16 cellular contexts compared by ENCODE assay signal in genomic region chr5:2110137-2110933, GRCh38.
DNase-seq lines count a peak whose midpoint lies in the region; ATAC-seq and TF ChIP-seq lines count a peak whose summit lies in the region.
"Had no signal": no experiment of that assay in that cellular context is flagged by ENCODE, and none has a peak within 500 bp of the region (broad histone marks: within the 10 kb centered on the region; RNA-seq: fewer than 3 reads in every experiment).

No MANE protein-coding gene starts in this region.

- no peaks in the 10 kb centered on the region for H4K20me1 ChIP-seq in GM23338 (replicated peaks; ENCODE audit: insufficient read depth)

- POLR2A ChIA-PET in HEK293T (lab: Yijun Ruan, JAX) = no interaction called here

- no peaks in the 10 kb centered on the region for H3K79me2 ChIP-seq in GM23338 (replicated peaks; ENCODE audit: insufficient read depth)

- H3K36me3 Mint-ChIP-seq in GM23338 (ENCODE audit: low read depth) (peaks cover 3% of the 10 kb centered on the region; the same call in 1 of the 3 replicates), endothelial cell (ENCODE audit: low read depth, unreplicated experiment) (no peaks in the 10 kb centered on the region)
- H3K36me3 Mint-ChIP-seq in stimulated activated memory B cell treated with anti-CD40 and anti-IgM and Interleukin-4, amounts not matched to agents 10 μg/mL and 1 μg/mL and 100 μg/mL, for 72 hours = no peaks in the 10 kb centered on the region

- H3K27ac Mint-ChIP-seq in GM23338 = no peak overlapping the region
- no peak overlapping the region for H3K27ac Mint-ChIP-seq in endothelial cell (ENCODE audit: unreplicated experiment)
- no peak overlapping the region for H3K27ac Mint-ChIP-seq in stimulated activated memory B cell treated with anti-CD40 and anti-IgM and Interleukin-4, amounts not matched to agents 10 μg/mL and 1 μg/mL and 100 μg/mL, for 72 hours

- 0 out of 3 replicates have a peak, but pooled peaks cover 3% of the 10 kb centered on the region for H3K4me1 Mint-ChIP-seq in GM23338
- no peaks in the 10 kb centered on the region for H3K4me1 Mint-ChIP-seq in endothelial cell (ENCODE audit: unreplicated experiment)
- H3K4me1 Mint-ChIP-seq in stimulated activated memory B cell treated with anti-CD40 and anti-IgM and Interleukin-4, amounts not matched to agents 10 μg/mL and 1 μg/mL and 100 μg/mL, for 72 hours = no peaks in the 10 kb centered on the region

- CTCF ChIA-PET in HEK293T (lab: Yijun Ruan, JAX) = no interaction called here

- no peaks in the 10 kb centered on the region for H3K27me3 ChIP-seq in GM23338 (ENCODE audit: insufficient read depth)
- H3K27me3 ChIP-seq: Peyer's patch, SJSA1 had no signal

- H3F3A ChIP-seq in GM23338 (replicated peaks; ENCODE audit: low read depth) = no peaks in the 10 kb centered on the region

- H3K27ac ChIP-seq in GM23338 (ENCODE audit: low read depth) = no peak overlapping the region
- H3K27ac ChIP-seq: C4-2B, Peyer's patch, SJSA1 had no signal

- no peak for DNase-seq in GM23338 (ENCODE audit: low spot score)
- peak; percentile 38 for DNase-seq in NAMALWA (ENCODE audit: low spot score)
- no peak for DNase-seq in endothelial cell (ENCODE audit: low spot score)
- DNase-seq in HEK293T (ENCODE audit: extremely low spot score) = no peak
- no peak for DNase-seq in occipital lobe (lab: John Stamatoyannopoulos, UW)
- DNase-seq: GDM1, KBM-7, NCI-H1105 treated with DMSO at 0.1 percent for 48 hours, NCI-H1694, NCI-H345, NCI-H526, Peyer's patch had no signal

- H3K4me3 Mint-ChIP-seq in GM23338 (no peak overlapping the region), endothelial cell (ENCODE audit: unreplicated experiment) (no peak overlapping the region)
- no peak overlapping the region for H3K4me3 Mint-ChIP-seq in stimulated activated memory B cell treated with anti-CD40 and anti-IgM and Interleukin-4, amounts not matched to agents 10 μg/mL and 1 μg/mL and 100 μg/mL, for 72 hours

- no peak overlapping the region for H3K4me3 ChIP-seq in GM23338
- H3K4me3 ChIP-seq: Peyer's patch, SJSA1 had no signal

- H3K4me1 ChIP-seq in GM23338 (ENCODE audit: insufficient read depth) = no peaks in the 10 kb centered on the region
- H3K4me1 ChIP-seq: Peyer's patch, SJSA1 had no signal

- H3K9me2 ChIP-seq in GM23338 (ENCODE audit: insufficient read depth) = no peaks in the 10 kb centered on the region

- H3K4me2 ChIP-seq in GM23338 = no peak overlapping the region

- H3K27me3 Mint-ChIP-seq in GM23338 (ENCODE audit: insufficient read depth, low read depth, poor library complexity) = peaks cover 2% of the 10 kb centered on the region
- no peaks in the 10 kb centered on the region for H3K27me3 Mint-ChIP-seq in endothelial cell (ENCODE audit: unreplicated experiment)
- H3K27me3 Mint-ChIP-seq in stimulated activated memory B cell treated with anti-CD40 and anti-IgM and Interleukin-4, amounts not matched to agents 10 μg/mL and 1 μg/mL and 100 μg/mL, for 72 hours = no peaks in the 10 kb centered on the region

- TF ChIP-seq CTCF in GM23338 (conservative IDR thresholded peaks at IDR 0.05; ENCODE audit: low read depth in 2 of 2) (0 out of 4 replicates have a peak, but pooled peaks of 1 of the 2 experiments have one; percentile 23), endothelial cell (IDR thresholded peaks at IDR 0.05; ENCODE audit: unreplicated experiment) (peak; percentile 21)

- ATAC-seq in GM23338 = peak; percentile 38; the same call in 2 of the 3 replicates
- ATAC-seq in stimulated activated memory B cell treated with anti-CD40 and anti-IgM and Interleukin-4, amounts not matched to agents 10 μg/mL and 1 μg/mL and 100 μg/mL, for 72 hours = peak; percentile 8
- no peak for ATAC-seq in GM19351 (IDR thresholded peaks at IDR 0.05; ENCODE audit: unreplicated experiment)

- H3K36me3 ChIP-seq in GM23338 (ENCODE audit: insufficient read depth) = no peaks in the 10 kb centered on the region
- H3K36me3 ChIP-seq: Peyer's patch, SJSA1 had no signal

- peak overlapping the region; percentile 69 for H2AFZ ChIP-seq in GM23338

- H3K9me3 Mint-ChIP-seq in GM23338 (peaks cover 6% of the 10 kb centered on the region), endothelial cell (ENCODE audit: unreplicated experiment) (no peaks in the 10 kb centered on the region)
- H3K9me3 Mint-ChIP-seq in stimulated activated memory B cell treated with anti-CD40 and anti-IgM and Interleukin-4, amounts not matched to agents 10 μg/mL and 1 μg/mL and 100 μg/mL, for 72 hours = peaks cover 7% of the 10 kb centered on the region

TF ChIP-seq in GM23338, 12 proteins besides CTCF, POLR2A, EP300 and RAD21 (continues in another document):
- TF ChIP-seq EZH2phosphoT487 (IDR thresholded peaks at IDR 0.05; ENCODE audit: unreplicated experiment) (no peak), NANOG (IDR thresholded peaks at IDR 0.05; ENCODE audit: borderline replicate concordance) (no peak), ZNF331 (CRISPR knock-in tag; IDR thresholded peaks at IDR 0.05; ENCODE audit: low read depth) (no peak), ETS1 (IDR thresholded peaks at IDR 0.05) (no peak), CREB1 (CRISPR knock-in tag; IDR thresholded peaks at IDR 0.05; ENCODE audit: low read depth) (no peak), EZH2 (IDR thresholded peaks at IDR 0.05; ENCODE audit: low read depth, unreplicated experiment) (no peak), POLR2AphosphoS5 (IDR thresholded peaks at IDR 0.05; ENCODE audit: low read depth) (no peak)

TF ChIP-seq in HEK293T, 16 proteins besides CTCF, POLR2A, EP300 and RAD21:
- TF ChIP-seq FOXM1 (IDR thresholded peaks at IDR 0.05; ENCODE audit: borderline replicate concordance) (no peak), CTBP1 (IDR thresholded peaks at IDR 0.05; ENCODE audit: borderline replicate concordance) (no peak)
